ENCODE assay signal across 22 cellular contexts in genomic region chr7:132440126-132440525, GRCh38.
DNase-seq lines count a peak whose midpoint lies in the region; ATAC-seq, FAIRE-seq and TF ChIP-seq lines count a peak whose summit lies in the region.
"Had no signal": no experiment of that assay in that cellular context is flagged by ENCODE, and none has a peak within 500 bp of the region (broad histone marks: within the 10 kb centered on the region; RNA-seq: fewer than 3 reads in every experiment).

No MANE protein-coding gene starts in this region.

- WGBS in H1 (ENCODE audit: extremely low coverage in 1 of 2, insufficient coverage in 1 of 2, insufficient read length in 1 of 2, insufficient replicate concordance in 2 of 2, low coverage in 1 of 2, low lambda C conversion rate in 2 of 2, missing lambda C conversion rate in 1 of 2), 2 experiments: 87% methylated on average over 4 of the region's 4 CpGs; no CpG with 5 or more reads in 1 of the 2 experiments

- peaks cover 20% of the 10 kb centered on the region for H3K4me1 ChIP-seq in KMS-11 (ENCODE audit: low read depth, poor library complexity, severe bottlenecking)
- no peaks in the 10 kb centered on the region for H3K4me1 ChIP-seq in H1 (replicated peaks in 1 of 4; ENCODE audit: control insufficient read depth in 3 of 4, insufficient read depth in 4 of 4, low read length in 3 of 4)
- peaks cover 23% of the 10 kb centered on the region for H3K4me1 ChIP-seq in BE2C
- H3K4me1 ChIP-seq: transverse colon had no signal

- H3K27me3 Mint-ChIP-seq in activated CD4-positive, alpha-beta T cell treated with anti-CD3 and anti-CD28 coated beads, Interleukin-2, amount 10 ng/mL, durations not matched to agents 7 days and 5 days: peaks cover 3% of the 10 kb centered on the region

- H3K14ac ChIP-seq in H1 (ENCODE audit: insufficient read length): no peak overlapping the region

- TF ChIP-seq RAD21 in H1 (IDR thresholded peaks at IDR 0.05 in 1 of 2, conservative IDR thresholded peaks at IDR 0.05 in 1 of 2; ENCODE audit: low read depth in 2 of 2, low read length in 2 of 2): no peak

- H3K79me2 ChIP-seq in KMS-11 (ENCODE audit: insufficient read depth, low read depth) (no peaks in the 10 kb centered on the region), H1 (ENCODE audit: control insufficient read depth in 1 of 2, insufficient read depth in 2 of 2, low read length in 2 of 2) (no peaks in the 10 kb centered on the region)

- peak overlapping the region; percentile 77 for H3K27ac Mint-ChIP-seq in activated CD4-positive, alpha-beta T cell treated with anti-CD3 and anti-CD28 coated beads, Interleukin-2, amount 10 ng/mL, durations not matched to agents 7 days and 5 days
- H3K27ac Mint-ChIP-seq: H9, nephron had no signal

- H2BK12ac ChIP-seq in H1 (ENCODE audit: low read depth, low read length): no peak overlapping the region

- H3K4me3 ChIP-seq in KMS-11 (IDR thresholded peaks at IDR 0.05; ENCODE audit: insufficient read depth, low read depth, low read length) (no peak overlapping the region), H1 (ENCODE audit: extremely low read depth in 1 of 4, insufficient read depth in 2 of 4, low read depth in 3 of 4, low read length in 4 of 4) (no peak overlapping the region), BE2C (ENCODE audit: low read depth, low read length) (no peak overlapping the region)
- H3K4me3 ChIP-seq: BLaER1, GM12878, transverse colon had no signal

- H2BK15ac ChIP-seq in H1 (ENCODE audit: low read length): no peak overlapping the region

- H3K4me1 Mint-ChIP-seq in activated CD4-positive, alpha-beta T cell treated with anti-CD3 and anti-CD28 coated beads, Interleukin-2, amount 10 ng/mL, durations not matched to agents 7 days and 5 days: peaks cover 95% of the 10 kb centered on the region

- CTCF ChIA-PET in activated CD4-positive, alpha-beta T cell treated with anti-CD3 and anti-CD28 coated beads, Interleukin-2, amount 10 ng/mL, durations not matched to agents 7 days and 5 days (lab: Charles Lee): interaction anchor here (0.9 to 5.4 kb wide), 5 partner anchors 9 to 24 kb away, joined by 3 to 28 read pairs (median 3); no protein-coding TSS in a partner anchor
- CTCF ChIA-PET in H1 (lab: Charles Lee; ENCODE audit: partially characterized antibody): interaction anchor here (1.1 to 2.2 kb wide), 6 partner anchors 8 to 78 kb away, joined by 3 to 6 read pairs (median 4); no protein-coding TSS in a partner anchor

- TF ChIP-seq CTCF in KMS-11 (conservative IDR thresholded peaks at IDR 0.05; ENCODE audit: low read depth, low read length) (no peak), H1 (IDR thresholded peaks at IDR 0.05; ENCODE audit: control extremely low read depth in 1 of 3, insufficient read depth in 1 of 3, low read depth in 1 of 3, low read length in 3 of 3) (no peak), BE2C (IDR thresholded peaks at IDR 0.05; ENCODE audit: low read depth, low read length) (no peak)

- no peaks in the 10 kb centered on the region for H3K79me1 ChIP-seq in H1 (ENCODE audit: low read depth, low read length)

- ATAC-seq in GM21360 (IDR thresholded peaks at IDR 0.05; ENCODE audit: unreplicated experiment) (no peak), HG03439 (IDR thresholded peaks at IDR 0.05; ENCODE audit: unreplicated experiment) (no peak)
- ATAC-seq: activated T-cell treated with anti-CD3 and anti-CD28 coated beads, Interleukin-2, amount 50 U/mL, for 4 hours; GM12878 had no signal

- H3K36me3 Mint-ChIP-seq in activated CD4-positive, alpha-beta T cell treated with anti-CD3 and anti-CD28 coated beads, Interleukin-2, amount 10 ng/mL, durations not matched to agents 7 days and 5 days (ENCODE audit: low read depth): peaks cover 43% of the 10 kb centered on the region

- H3K9me3 Mint-ChIP-seq in activated CD4-positive, alpha-beta T cell treated with anti-CD3 and anti-CD28 coated beads, Interleukin-2, amount 10 ng/mL, durations not matched to agents 7 days and 5 days: peaks cover 7% of the 10 kb centered on the region
- H3K9me3 Mint-ChIP-seq: activated T-cell treated with anti-CD3 and anti-CD28 coated beads, Interleukin-2, amount 50 U/mL, for 4 hours; H9; nephron had no signal

- H2BK20ac ChIP-seq in H1 (ENCODE audit: low read length): no peak overlapping the region

- no peaks in the 10 kb centered on the region for H3K9me3 ChIP-seq in H1 (ENCODE audit: insufficient read depth in 2 of 2, low read depth in 1 of 2, low read length in 1 of 2)
- no peaks in the 10 kb centered on the region for H3K9me3 ChIP-seq in BE2C
- H3K9me3 ChIP-seq: BLaER1, transverse colon had no signal

- no peaks in the 10 kb centered on the region for H3K27me3 ChIP-seq in KMS-11 (ENCODE audit: insufficient read depth, low read depth)
- no peaks in the 10 kb centered on the region for H3K27me3 ChIP-seq in H1 (replicated peaks in 1 of 4; ENCODE audit: control insufficient read depth in 3 of 4, extremely low read depth in 1 of 4, insufficient read depth in 3 of 4, low read length in 3 of 4)
- no peaks in the 10 kb centered on the region for H3K27me3 ChIP-seq in BE2C
- H3K27me3 ChIP-seq: BLaER1, transverse colon had no signal

- H3K18ac ChIP-seq in H1 (ENCODE audit: extremely low read depth, low read length): no peak overlapping the region

- no peak overlapping the region for H3K23ac ChIP-seq in H1 (ENCODE audit: insufficient read length)

- H4K5ac ChIP-seq in H1 (ENCODE audit: insufficient read length, low read depth, low read length): no peak overlapping the region

- POLR2A ChIA-PET in activated CD4-positive, alpha-beta T cell treated with anti-CD3 and anti-CD28 coated beads, Interleukin-2, amount 10 ng/mL, durations not matched to agents 7 days and 5 days (lab: Charles Lee): no interaction called here
- POLR2A ChIA-PET in H1 (lab: Charles Lee; ENCODE audit: partially characterized antibody): interaction anchor here (0.7 kb wide), 1 partner anchor 93 kb away, joined by 3 read pairs; no protein-coding TSS in a partner anchor

- H3K23me2 ChIP-seq in H1 (ENCODE audit: low read depth, low read length): no peaks in the 10 kb centered on the region

- peak; percentile 35 for DNase-seq in activated CD4-positive, alpha-beta T cell treated with anti-CD3 and anti-CD28 coated beads, Interleukin-2, amount 10 ng/mL, durations not matched to agents 7 days and 5 days
- DNase-seq in activated CD4-positive, alpha-beta T cell treated with anti-CD3 and anti-CD28 coated beads for 4 hours: no peak
- DNase-seq in RPMI8226 (peak; percentile 91), H1 (ENCODE audit: low read depth in 1 of 2, low spot score in 2 of 2) (no peak), BE2C (no peak)
- DNase-seq: activated T-cell treated with anti-CD3 and anti-CD28 coated beads, Interleukin-2, amount 50 U/mL, for 4 hours; aorta; foreskin melanocyte; H9; Kasumi-1; NCI-H1436; NCI-H2081; NCI-H82; stimulated activated CD4-positive, alpha-beta T cell treated with anti-CD3 and anti-CD28 coated beads, Interleukin-4, amount 100 ng/mL, for 1 hour; transverse colon had no signal

- H3K4ac ChIP-seq in H1 (replicated peaks; ENCODE audit: insufficient read length, low read depth, low read length): no peak overlapping the region

- H4K91ac ChIP-seq in H1 (replicated peaks; ENCODE audit: insufficient read length, low read length): no peak overlapping the region

- H2BK120ac ChIP-seq in H1 (replicated peaks; ENCODE audit: low read depth, low read length): no peak overlapping the region

- no peak overlapping the region for H2BK5ac ChIP-seq in H1 (ENCODE audit: low read depth, low read length)

- TF ChIP-seq EP300 in H1 (IDR thresholded peaks at IDR 0.05; ENCODE audit: borderline replicate concordance in 1 of 2, low read depth in 2 of 2, low read length in 2 of 2): no peak

- no peak overlapping the region for H2AK5ac ChIP-seq in H1 (ENCODE audit: low read depth, low read length)

- peak overlapping the region; percentile 3; the same call in 1 of the 2 replicates for H3K4me2 ChIP-seq in KMS-11
- H3K4me2 ChIP-seq in H1 (ENCODE audit: insufficient read depth in 1 of 2, low read depth in 2 of 2, low read length in 2 of 2): no peak overlapping the region

- TF ChIP-seq POLR2A in H1 (IDR thresholded peaks at IDR 0.05; ENCODE audit: control extremely low read depth in 1 of 2, low read depth in 2 of 2, low read length in 2 of 2): no peak

- H4K8ac ChIP-seq in H1 (ENCODE audit: extremely low read depth, insufficient read depth, low read length): no peak overlapping the region

- no peak overlapping the region for H3K4me3 Mint-ChIP-seq in activated CD4-positive, alpha-beta T cell treated with anti-CD3 and anti-CD28 coated beads, Interleukin-2, amount 10 ng/mL, durations not matched to agents 7 days and 5 days
- H3K4me3 Mint-ChIP-seq: activated T-cell treated with anti-CD3 and anti-CD28 coated beads, Interleukin-2, amount 50 U/mL, for 4 hours; H9; nephron had no signal

- no peaks in the 10 kb centered on the region for H4K20me1 ChIP-seq in KMS-11 (ENCODE audit: insufficient read depth)
- H4K20me1 ChIP-seq in H1 (replicated peaks in 1 of 2; ENCODE audit: control insufficient read depth in 1 of 2, insufficient read depth in 2 of 2, low read length in 2 of 2): no peaks in the 10 kb centered on the region
- H4K20me1 ChIP-seq: BLaER1 had no signal

- H3K36me3 ChIP-seq in KMS-11 (ENCODE audit: insufficient read depth): no peaks in the 10 kb centered on the region
- no peaks in the 10 kb centered on the region; a peak in 1 of 8 replicates for H3K36me3 ChIP-seq in H1 (ENCODE audit: control insufficient read depth in 2 of 4, insufficient read depth in 4 of 4, low read length in 3 of 4)
- H3K36me3 ChIP-seq in BE2C: no peaks in the 10 kb centered on the region
- H3K36me3 ChIP-seq: BLaER1, transverse colon had no signal

- no peak for FAIRE-seq in H1 (lab: Jason Lieb, UNC)
- FAIRE-seq: bronchial epithelial cell, GM12878 had no signal

- H3K27ac ChIP-seq in KMS-11: peak overlapping the region; percentile 57; the same call in 1 of the 2 replicates
- no peak overlapping the region for H3K27ac ChIP-seq in H1 (ENCODE audit: low read depth, low read length)
- H3K27ac ChIP-seq: BLaER1, transverse colon had no signal

- H3K9ac ChIP-seq in KMS-11: peak overlapping the region; percentile 7; the same call in 1 of the 2 replicates
- no peak overlapping the region for H3K9ac ChIP-seq in H1 (replicated peaks in 1 of 4; ENCODE audit: extremely low read depth in 1 of 4, low read depth in 3 of 4, low read length in 3 of 4)
- H3K9ac ChIP-seq: BLaER1 had no signal

- H2AFZ ChIP-seq in KMS-11 (ENCODE audit: low read depth) (no peak overlapping the region), H1 (ENCODE audit: low read length) (0 out of 2 replicates have a peak overlapping the region, but pooled peaks have one; percentile 20)

- H3K56ac ChIP-seq in H1 (replicated peaks; ENCODE audit: insufficient read length, low read depth, low read length): no peak overlapping the region

TF ChIP-seq in H1, 55 proteins besides CTCF, POLR2A, EP300 and RAD21:
- TF ChIP-seq CBX8 (IDR thresholded peaks at IDR 0.05; ENCODE audit: borderline replicate concordance, low read depth, low read length): no peak
- no peak for TF ChIP-seq POU5F1 (IDR thresholded peaks at IDR 0.05; ENCODE audit: low read depth, low read length)
- no peak for TF ChIP-seq YY1 (IDR thresholded peaks at IDR 0.05; ENCODE audit: low read depth, low read length)
- TF ChIP-seq POLR2AphosphoS5 (IDR thresholded peaks at IDR 0.05; ENCODE audit: low read depth, low read length): no peak
- no peak for TF ChIP-seq BACH1 (IDR thresholded peaks at IDR 0.05; ENCODE audit: low read length)
- no peak for TF ChIP-seq RXRA (IDR thresholded peaks at IDR 0.05; ENCODE audit: insufficient read depth, low read depth, low read length)
TF ChIP-seq in H1: peak in this region for 0.

Comparison
In these comparisons a context has a peak if more than half of its experiments do, and no peak if none do; other contexts are left out.
1. DNase-seq: peak in activated CD4-positive, alpha-beta T cell treated with anti-CD3 and anti-CD28 coated beads, Interleukin-2, amount 10 ng/mL, durations not matched to agents 7 days and 5 days (single experiment) and RPMI8226 (single experiment); none in activated CD4-positive, alpha-beta T cell treated with anti-CD3 and anti-CD28 coated beads for 4 hours (0 of 2), H1 (0 of 2) and BE2C (single experiment).